Comparison of ENCODE assay signal across 15 cellular contexts in the genomic region with DNA sequence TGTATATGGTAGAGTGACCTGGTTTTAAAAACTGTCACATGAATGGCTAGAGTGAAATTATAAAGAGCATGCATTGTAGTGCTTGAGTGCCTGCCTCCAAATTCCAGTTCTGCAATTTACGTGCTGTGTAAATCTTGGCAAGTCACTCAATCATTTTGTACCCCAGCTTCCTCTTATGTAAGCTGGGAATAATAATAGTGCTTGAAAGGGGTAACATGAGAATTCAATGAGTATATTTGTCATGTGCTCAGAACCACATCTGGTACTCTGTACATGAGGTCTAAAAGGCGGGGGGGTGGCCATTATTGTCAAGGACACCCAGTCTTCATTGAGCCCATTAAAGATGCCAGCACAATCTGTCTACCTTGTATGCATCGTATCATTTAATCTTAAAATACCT.
"Had no signal": no experiment of that assay in that cellular context is flagged by ENCODE, and none has a peak within 500 bp of the region (broad histone marks: within the 10 kb centered on the region; RNA-seq: fewer than 3 reads in every experiment).

No MANE protein-coding gene starts in this region.

- H3K27ac ChIP-seq: adrenal gland, epithelial cell of prostate, tibial artery, vagina, WERI-Rb-1 had no signal

- H3K4me1 ChIP-seq: adrenal gland, tibial artery, vagina had no signal

- H3K27me3 ChIP-seq: adrenal gland, tibial artery, vagina had no signal

- H3K4me3 ChIP-seq: adrenal gland, tibial artery, vagina had no signal

- DNase-seq: activated CD4-positive, alpha-beta memory T cell treated with anti-CD3 and anti-CD28 coated beads for 36 hours; activated CD8-positive, alpha-beta memory T cell treated with anti-CD3 and anti-CD28 coated beads, Interleukin-2, amount 10 ng/mL, durations not matched to agents 7 days and 5 days; activated T-cell treated with anti-CD3 and anti-CD28 coated beads, Interleukin-2, amount 50 U/mL, for 24 hours; adrenal gland; dermis blood vessel endothelial cell; foreskin melanocyte; kidney glomerular epithelial cell; mesendoderm; stimulated activated CD4-positive, alpha-beta T cell treated with anti-CD3 and anti-CD28 coated beads, Interleukin-2, amount 100 ng/mL, for 48 hours; tibial artery; WERI-Rb-1 had no signal

- H3K9me3 ChIP-seq: adrenal gland, tibial artery, vagina had no signal

- ATAC-seq: activated CD8-positive, alpha-beta memory T cell treated with anti-CD3 and anti-CD28 coated beads, Interleukin-2, amount 10 ng/mL, durations not matched to agents 7 days and 5 days; natural killer cell treated with Interleukin-12 subunit alpha and Interleukin-12 subunit beta and Interleukin-15 and Interleukin-18, amount 100 ng/mL, for 72 hours; stimulated activated memory B cell treated with anti-CD40 and anti-IgM and Interleukin-4, amounts not matched to agents 10 μg/mL and 1 μg/mL and 100 μg/mL, for 72 hours had no signal

- H3K36me3 ChIP-seq: adrenal gland, tibial artery, vagina, WERI-Rb-1 had no signal
